ENCODE assay signal across 1 cellular context in the genomic region with DNA sequence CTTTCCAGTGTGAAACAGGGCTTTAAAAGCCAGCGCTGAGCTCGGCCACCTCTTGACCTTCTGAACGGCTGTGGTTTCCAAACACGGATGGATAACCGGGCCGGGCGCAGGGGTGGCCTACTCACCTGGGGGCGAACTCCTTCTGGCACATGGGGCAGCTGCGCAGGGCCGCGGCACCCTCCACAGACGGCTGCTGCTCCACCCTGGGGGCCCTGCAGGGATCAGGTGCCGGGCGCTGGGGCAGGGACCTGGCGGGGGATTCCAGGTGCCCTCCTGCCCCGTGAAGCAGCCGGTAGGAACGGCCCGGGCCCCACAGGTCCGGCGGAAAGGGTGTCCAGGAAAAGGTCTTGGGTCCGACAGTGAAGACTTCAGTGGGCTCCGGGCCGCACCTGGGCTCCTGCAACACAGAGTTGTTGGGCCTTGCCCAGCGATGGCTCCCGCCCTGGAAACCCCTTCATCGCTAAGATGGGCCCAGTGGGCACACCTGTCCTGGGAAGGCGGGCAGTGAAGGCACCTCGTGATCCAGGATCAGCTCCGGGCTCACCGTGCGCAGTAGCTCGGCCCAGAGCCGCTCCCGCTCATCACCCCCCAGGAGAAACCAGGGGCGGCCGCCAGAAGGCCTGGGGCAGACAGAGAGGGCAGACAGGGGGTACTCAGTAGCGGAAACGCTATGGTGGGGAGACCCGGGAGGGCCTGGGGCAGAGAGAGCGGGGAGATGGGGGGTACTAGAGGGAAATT.
TF ChIP-seq lines count a peak whose summit lies in the region.

No MANE protein-coding gene starts in this region.

TF ChIP-seq in HepG2, 621 proteins besides CTCF, POLR2A, EP300 and RAD21 (continued from another document and continues in another):
- TF ChIP-seq, protein P1, sequence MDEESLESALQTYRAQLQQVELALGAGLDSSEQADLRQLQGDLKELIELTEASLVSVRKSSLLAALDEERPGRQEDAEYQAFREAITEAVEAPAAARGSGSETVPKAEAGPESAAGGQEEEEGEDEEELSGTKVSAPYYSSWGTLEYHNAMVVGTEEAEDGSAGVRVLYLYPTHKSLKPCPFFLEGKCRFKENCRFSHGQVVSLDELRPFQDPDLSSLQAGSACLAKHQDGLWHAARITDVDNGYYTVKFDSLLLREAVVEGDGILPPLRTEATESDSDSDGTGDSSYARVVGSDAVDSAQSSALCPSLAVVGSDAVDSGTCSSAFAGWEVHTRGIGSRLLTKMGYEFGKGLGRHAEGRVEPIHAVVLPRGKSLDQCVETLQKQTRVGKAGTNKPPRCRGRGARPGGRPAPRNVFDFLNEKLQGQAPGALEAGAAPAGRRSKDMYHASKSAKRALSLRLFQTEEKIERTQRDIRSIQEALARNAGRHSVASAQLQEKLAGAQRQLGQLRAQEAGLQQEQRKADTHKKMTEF (CRISPR knock-in tag; IDR thresholded peaks at IDR 0.05): no peak
- TF ChIP-seq IRF2 (CRISPR knock-in tag; IDR thresholded peaks at IDR 0.05) (no peak), TAF15 (IDR thresholded peaks at IDR 0.05; ENCODE audit: low read depth, low read length, poor library complexity, severe bottlenecking) (peak; percentile 17), ASH2L (IDR thresholded peaks at IDR 0.05; ENCODE audit: insufficient read length, low read depth, low read length) (no peak), HDAC1 (CRISPR knock-in tag; IDR thresholded peaks at IDR 0.05) (peak; percentile 43; the same call in 1 of the 2 replicates), ZNF687 (CRISPR knock-in tag; IDR thresholded peaks at IDR 0.05) (peak; percentile 84), LRRFIP1 (CRISPR knock-in tag; conservative IDR thresholded peaks at IDR 0.05) (no peak), SP4 (CRISPR knock-in tag; IDR thresholded peaks at IDR 0.05) (no peak), ZNF883 (CRISPR knock-in tag; IDR thresholded peaks at IDR 0.05; ENCODE audit: not compliant biosample characterization) (peak; percentile 62), HNF4A (CRISPR knock-in tag; IDR thresholded peaks at IDR 0.05) (peak; percentile 36; the same call in 1 of the 2 replicates), NR2C2 (CRISPR knock-in tag; IDR thresholded peaks at IDR 0.05; ENCODE audit: borderline replicate concordance) (0 out of 2 replicates have a peak, but pooled peaks have one; percentile 32), ZNF550 (CRISPR knock-in tag; IDR thresholded peaks at IDR 0.05; ENCODE audit: borderline replicate concordance) (0 out of 2 replicates have a peak, but pooled peaks have one; percentile 72), ZFY (CRISPR knock-in tag; IDR thresholded peaks at IDR 0.05) (peak; percentile 51; the same call in 1 of the 2 replicates)
- TF ChIP-seq, protein P2, sequence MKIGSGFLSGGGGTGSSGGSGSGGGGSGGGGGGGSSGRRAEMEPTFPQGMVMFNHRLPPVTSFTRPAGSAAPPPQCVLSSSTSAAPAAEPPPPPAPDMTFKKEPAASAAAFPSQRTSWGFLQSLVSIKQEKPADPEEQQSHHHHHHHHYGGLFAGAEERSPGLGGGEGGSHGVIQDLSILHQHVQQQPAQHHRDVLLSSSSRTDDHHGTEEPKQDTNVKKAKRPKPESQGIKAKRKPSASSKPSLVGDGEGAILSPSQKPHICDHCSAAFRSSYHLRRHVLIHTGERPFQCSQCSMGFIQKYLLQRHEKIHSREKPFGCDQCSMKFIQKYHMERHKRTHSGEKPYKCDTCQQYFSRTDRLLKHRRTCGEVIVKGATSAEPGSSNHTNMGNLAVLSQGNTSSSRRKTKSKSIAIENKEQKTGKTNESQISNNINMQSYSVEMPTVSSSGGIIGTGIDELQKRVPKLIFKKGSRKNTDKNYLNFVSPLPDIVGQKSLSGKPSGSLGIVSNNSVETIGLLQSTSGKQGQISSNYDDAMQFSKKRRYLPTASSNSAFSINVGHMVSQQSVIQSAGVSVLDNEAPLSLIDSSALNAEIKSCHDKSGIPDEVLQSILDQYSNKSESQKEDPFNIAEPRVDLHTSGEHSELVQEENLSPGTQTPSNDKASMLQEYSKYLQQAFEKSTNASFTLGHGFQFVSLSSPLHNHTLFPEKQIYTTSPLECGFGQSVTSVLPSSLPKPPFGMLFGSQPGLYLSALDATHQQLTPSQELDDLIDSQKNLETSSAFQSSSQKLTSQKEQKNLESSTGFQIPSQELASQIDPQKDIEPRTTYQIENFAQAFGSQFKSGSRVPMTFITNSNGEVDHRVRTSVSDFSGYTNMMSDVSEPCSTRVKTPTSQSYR (CRISPR knock-in tag; IDR thresholded peaks at IDR 0.05; ENCODE audit: borderline replicate concordance): no peak
- TF ChIP-seq, protein P3, sequence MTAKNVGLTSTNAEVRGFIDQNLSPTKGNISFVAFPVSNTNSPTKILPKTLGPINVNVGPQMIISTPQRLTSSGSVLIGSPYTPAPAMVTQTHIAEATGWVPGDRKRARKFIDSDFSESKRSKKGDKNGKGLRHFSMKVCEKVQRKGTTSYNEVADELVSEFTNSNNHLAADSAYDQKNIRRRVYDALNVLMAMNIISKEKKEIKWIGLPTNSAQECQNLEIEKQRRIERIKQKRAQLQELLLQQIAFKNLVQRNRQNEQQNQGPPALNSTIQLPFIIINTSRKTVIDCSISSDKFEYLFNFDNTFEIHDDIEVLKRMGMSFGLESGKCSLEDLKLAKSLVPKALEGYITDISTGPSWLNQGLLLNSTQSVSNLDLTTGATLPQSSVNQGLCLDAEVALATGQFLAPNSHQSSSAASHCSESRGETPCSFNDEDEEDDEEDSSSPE (CRISPR knock-in tag; IDR thresholded peaks at IDR 0.05): no peak
- TF ChIP-seq, protein P4, sequence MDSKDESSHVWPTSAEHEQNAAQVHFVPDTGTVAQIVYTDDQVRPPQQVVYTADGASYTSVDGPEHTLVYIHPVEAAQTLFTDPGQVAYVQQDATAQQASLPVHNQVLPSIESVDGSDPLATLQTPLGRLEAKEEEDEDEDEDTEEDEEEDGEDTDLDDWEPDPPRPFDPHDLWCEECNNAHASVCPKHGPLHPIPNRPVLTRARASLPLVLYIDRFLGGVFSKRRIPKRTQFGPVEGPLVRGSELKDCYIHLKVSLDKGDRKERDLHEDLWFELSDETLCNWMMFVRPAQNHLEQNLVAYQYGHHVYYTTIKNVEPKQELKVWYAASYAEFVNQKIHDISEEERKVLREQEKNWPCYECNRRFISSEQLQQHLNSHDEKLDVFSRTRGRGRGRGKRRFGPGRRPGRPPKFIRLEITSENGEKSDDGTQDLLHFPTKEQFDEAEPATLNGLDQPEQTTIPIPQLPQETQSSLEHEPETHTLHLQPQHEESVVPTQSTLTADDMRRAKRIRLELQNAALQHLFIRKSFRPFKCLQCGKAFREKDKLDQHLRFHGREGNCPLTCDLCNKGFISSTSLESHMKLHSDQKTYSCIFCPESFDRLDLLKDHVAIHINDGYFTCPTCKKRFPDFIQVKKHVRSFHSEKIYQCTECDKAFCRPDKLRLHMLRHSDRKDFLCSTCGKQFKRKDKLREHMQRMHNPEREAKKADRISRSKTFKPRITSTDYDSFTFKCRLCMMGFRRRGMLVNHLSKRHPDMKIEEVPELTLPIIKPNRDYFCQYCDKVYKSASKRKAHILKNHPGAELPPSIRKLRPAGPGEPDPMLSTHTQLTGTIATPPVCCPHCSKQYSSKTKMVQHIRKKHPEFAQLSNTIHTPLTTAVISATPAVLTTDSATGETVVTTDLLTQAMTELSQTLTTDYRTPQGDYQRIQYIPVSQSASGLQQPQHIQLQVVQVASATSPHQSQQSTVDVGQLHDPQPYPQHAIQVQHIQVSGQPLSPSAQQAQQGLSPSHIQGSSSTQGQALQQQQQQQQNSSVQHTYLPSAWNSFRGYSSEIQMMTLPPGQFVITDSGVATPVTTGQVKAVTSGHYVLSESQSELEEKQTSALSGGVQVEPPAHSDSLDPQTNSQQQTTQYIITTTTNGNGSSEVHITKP (CRISPR knock-in tag; IDR thresholded peaks at IDR 0.05; ENCODE audit: low read depth): no peak
- TF ChIP-seq, protein P5, sequence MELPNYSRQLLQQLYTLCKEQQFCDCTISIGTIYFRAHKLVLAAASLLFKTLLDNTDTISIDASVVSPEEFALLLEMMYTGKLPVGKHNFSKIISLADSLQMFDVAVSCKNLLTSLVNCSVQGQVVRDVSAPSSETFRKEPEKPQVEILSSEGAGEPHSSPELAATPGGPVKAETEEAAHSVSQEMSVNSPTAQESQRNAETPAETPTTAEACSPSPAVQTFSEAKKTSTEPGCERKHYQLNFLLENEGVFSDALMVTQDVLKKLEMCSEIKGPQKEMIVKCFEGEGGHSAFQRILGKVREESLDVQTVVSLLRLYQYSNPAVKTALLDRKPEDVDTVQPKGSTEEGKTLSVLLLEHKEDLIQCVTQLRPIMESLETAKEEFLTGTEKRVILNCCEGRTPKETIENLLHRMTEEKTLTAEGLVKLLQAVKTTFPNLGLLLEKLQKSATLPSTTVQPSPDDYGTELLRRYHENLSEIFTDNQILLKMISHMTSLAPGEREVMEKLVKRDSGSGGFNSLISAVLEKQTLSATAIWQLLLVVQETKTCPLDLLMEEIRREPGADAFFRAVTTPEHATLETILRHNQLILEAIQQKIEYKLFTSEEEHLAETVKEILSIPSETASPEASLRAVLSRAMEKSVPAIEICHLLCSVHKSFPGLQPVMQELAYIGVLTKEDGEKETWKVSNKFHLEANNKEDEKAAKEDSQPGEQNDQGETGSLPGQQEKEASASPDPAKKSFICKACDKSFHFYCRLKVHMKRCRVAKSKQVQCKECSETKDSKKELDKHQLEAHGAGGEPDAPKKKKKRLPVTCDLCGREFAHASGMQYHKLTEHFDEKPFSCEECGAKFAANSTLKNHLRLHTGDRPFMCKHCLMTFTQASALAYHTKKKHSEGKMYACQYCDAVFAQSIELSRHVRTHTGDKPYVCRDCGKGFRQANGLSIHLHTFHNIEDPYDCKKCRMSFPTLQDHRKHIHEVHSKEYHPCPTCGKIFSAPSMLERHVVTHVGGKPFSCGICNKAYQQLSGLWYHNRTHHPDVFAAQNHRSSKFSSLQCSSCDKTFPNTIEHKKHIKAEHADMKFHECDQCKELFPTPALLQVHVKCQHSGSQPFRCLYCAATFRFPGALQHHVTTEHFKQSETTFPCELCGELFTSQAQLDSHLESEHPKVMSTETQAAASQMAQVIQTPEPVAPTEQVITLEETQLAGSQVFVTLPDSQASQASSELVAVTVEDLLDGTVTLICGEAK (IDR thresholded peaks at IDR 0.05): no peak
- TF ChIP-seq, protein P5 (CRISPR knock-in tag; IDR thresholded peaks at IDR 0.05): peak; percentile 55; the same call in 1 of the 2 replicates
